10 cellular contexts compared by ENCODE assay signal in genomic region chr15:96322401-96323249, GRCh38. TPM values are rescaled to one million over a fixed set of nuclear protein-coding genes. Genes with fewer than 3 reads are reported as not detected.
A peak's percentile ranks its signal among the peaks of the same experiment; 100 is the strongest.
DNase-seq lines count a peak whose midpoint lies in the region; ATAC-seq and TF ChIP-seq lines count a peak whose summit lies in the region.
"Had no signal": no experiment of that assay in that cellular context is flagged by ENCODE, and none has a peak within 500 bp of the region (broad histone marks: within the 10 kb centered on the region; RNA-seq: fewer than 3 reads in every experiment).

No MANE protein-coding gene starts in this region.

- H3K36me3 ChIP-seq in right lobe of liver = no peaks in the 10 kb centered on the region

- no peak for TF ChIP-seq POLR2A in right lobe of liver (IDR thresholded peaks at IDR 0.05)

- intact Hi-C loops in dorsolateral prefrontal cortex (cut with DNase I) = no loop called here
- intact Hi-C loops in right lobe of liver (cut with DNase I) = no loop called here

- DNase-seq in HuH-7 (ENCODE audit: low spot score) (peak; percentile 44), dorsolateral prefrontal cortex (no peak), right lobe of liver (peak in 2 of 3 donors; percentile 32 to 53), substantia nigra (lab: John Stamatoyannopoulos, UW) (no peak), NCI-H128 (lab: John Stamatoyannopoulos, UW; ENCODE audit: unreplicated experiment) (no peak), NCI-H2196 treated with DMSO at 0.1 percent for 48 hours (lab: John Stamatoyannopoulos, UW; ENCODE audit: unreplicated experiment) (no peak)
- DNase-seq: activated CD4-positive, alpha-beta T cell treated with anti-CD3 and anti-CD28 coated beads, Interleukin-2, amount 10 ng/mL, durations not matched to agents 7 days and 5 days; NCI-H446 had no signal

- TF ChIP-seq CTCF in dorsolateral prefrontal cortex (IDR thresholded peaks at IDR 0.05 in 54 of 56, conservative IDR thresholded peaks at IDR 0.05 in 2 of 56; ENCODE audit: low read depth in 1 of 56, partially characterized antibody in 56 of 56) (no peak), right lobe of liver (IDR thresholded peaks at IDR 0.05) (no peak)

- H3K27me3 ChIP-seq in dorsolateral prefrontal cortex = peaks cover 16 to 100% (median 97%) of the 10 kb centered on the region in 45 donors
- no peaks in the 10 kb centered on the region for H3K27me3 ChIP-seq in right lobe of liver

- H3K27ac ChIP-seq in dorsolateral prefrontal cortex (peak overlapping the region in 51 of 59 donors; percentile 9 to 89 (median 68)), right lobe of liver (peak overlapping the region; percentile 86 to 88 (median 88)), substantia nigra (ENCODE audit: low read depth, low read length, poor library complexity, severe bottlenecking) (peak overlapping the region; percentile 35)

- 43% methylated on average over 33 of the region's 69 CpGs for WGBS in right lobe of liver (ENCODE audit: insufficient coverage, low coverage, low lambda C conversion rate, missing lambda C conversion rate)

- no peaks in the 10 kb centered on the region for H3K9me3 ChIP-seq in right lobe of liver

- H3K4me1 ChIP-seq in right lobe of liver = peaks cover 0 to 36% (median 5%) of the 10 kb centered on the region in 4 donors

- H3K4me3 ChIP-seq in dorsolateral prefrontal cortex (peak overlapping the region in 40 of 59 donors; percentile 0 to 73 (median 38)), right lobe of liver (peak overlapping the region; percentile 45 to 65 (median 58))

- ATAC-seq in right lobe of liver (no peak), HG03159 (IDR thresholded peaks at IDR 0.05; ENCODE audit: unreplicated experiment) (no peak), HG03457 (IDR thresholded peaks at IDR 0.05; ENCODE audit: unreplicated experiment) (no peak)

RNA-seq across cellular contexts. Expression of gene NR2F2, which starts 7.9 kb away (rescaled TPM):
- total RNA-seq in dorsolateral prefrontal cortex = 10 to 100 TPM in 65 of 120 experiments, 1 to 10 TPM in 55; 3.1 to 36.0 (median 10.5) TPM
- 10 to 100 TPM; 11.6 to 30.0 (median 20.7) TPM for total RNA-seq in right lobe of liver
- total RNA-seq: activated CD4-positive, alpha-beta T cell treated with anti-CD3 and anti-CD28 coated beads, Interleukin-2, amount 10 ng/mL, durations not matched to agents 7 days and 5 days had no signal

Comparison
In these comparisons a context has a peak if more than half of its experiments do, and no peak if none do; other contexts are left out.
1. DNase-seq: peak in HuH-7 (single experiment) and right lobe of liver (2 of 3); none in dorsolateral prefrontal cortex (0 of 10), substantia nigra (0 of 49), NCI-H128 (single experiment) and NCI-H2196 treated with DMSO at 0.1 percent for 48 hours (single experiment).
2. H3K27ac ChIP-seq: peak in every context shown above with its lines; median percentile 88 in right lobe of liver; 68 in dorsolateral prefrontal cortex; 35 in substantia nigra.